19 cellular contexts compared by ENCODE assay signal in the genomic region with DNA sequence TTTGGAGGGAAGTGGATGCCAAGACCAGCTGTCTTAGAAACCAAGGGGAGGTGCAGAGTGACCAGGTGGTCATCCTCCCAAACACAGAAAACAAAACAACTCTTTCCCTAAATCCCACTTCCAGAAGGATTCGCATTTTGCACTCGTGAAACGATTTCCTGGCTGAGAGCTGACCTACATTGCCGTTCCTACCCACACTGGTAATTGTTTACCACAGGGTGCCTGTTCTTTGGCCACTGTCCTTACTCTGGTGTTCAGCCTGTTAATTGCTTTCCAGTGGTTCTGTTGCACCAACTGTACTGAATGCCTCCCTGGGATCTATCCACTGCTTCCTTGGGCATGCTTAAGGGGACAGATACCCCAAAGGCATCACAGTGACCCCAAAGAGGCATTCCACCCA. TPM values are rescaled to one million over a fixed set of nuclear protein-coding genes. Genes with fewer than 3 reads are reported as not detected.
DNase-seq lines count a peak whose midpoint lies in the region; ATAC-seq and TF ChIP-seq lines count a peak whose summit lies in the region.
"Had no signal": no experiment of that assay in that cellular context is flagged by ENCODE, and none has a peak within 500 bp of the region (broad histone marks: within the 10 kb centered on the region; RNA-seq: fewer than 3 reads in every experiment).

No MANE protein-coding gene starts in this region.

- H3K27ac Mint-ChIP-seq in nephron progenitor cell = peak overlapping the region; percentile 26
- H3K27ac Mint-ChIP-seq: B cell; CD8-positive, alpha-beta T cell; GM23338; HFFc6 had no signal

- ATAC-seq in GM18873 (IDR thresholded peaks at IDR 0.05; ENCODE audit: low FRiP score, unreplicated experiment) = no peak
- no peak for ATAC-seq in GM21825 (IDR thresholded peaks at IDR 0.05; ENCODE audit: unreplicated experiment)
- ATAC-seq: CD8-positive, alpha-beta T cell; GM12878; GM23338; HCT116 had no signal

- in situ Hi-C loops in G401 (cut with HindIII; ENCODE audit: low sequenced_read_pairs) = no loop called here

- peaks cover 37% of the 10 kb centered on the region for H3K27me3 Mint-ChIP-seq in nephron progenitor cell (ENCODE audit: low read depth, poor library complexity)

- H3K4me1 Mint-ChIP-seq in nephron progenitor cell = peaks cover 18% of the 10 kb centered on the region

- DNase-seq in activated effector memory CD4-positive, alpha-beta T cell treated with anti-CD3 and anti-CD28 coated beads, Interleukin-2, amount 50 U/mL, for 16 hours = peak; percentile 36
- no peak for DNase-seq in activated effector memory CD4-positive, alpha-beta T cell treated with Interleukin-2 at 50 U/mL for 16 hours
- DNase-seq in G401 (ENCODE audit: low spot score) (peak; percentile 87), cerebellar cortex (ENCODE audit: low spot score) (peak; percentile 83), nephron progenitor cell (no peak), OCI-M1 (lab: John Stamatoyannopoulos, UW) (no peak)
- DNase-seq: 8988T; Calu3; CD8-positive, alpha-beta T cell; DMS79 treated with DMSO at 0.1 percent for 48 hours; H7; HFFc6; IMR-90 had no signal

- TF ChIP-seq CTCF in nephron progenitor cell (IDR thresholded peaks at IDR 0.05) = no peak

- H3K4me3 Mint-ChIP-seq in nephron progenitor cell = no peak overlapping the region
- H3K4me3 Mint-ChIP-seq: B cell; CD8-positive, alpha-beta T cell; GM23338; HFFc6 had no signal

- no peaks in the 10 kb centered on the region for H3K9me3 Mint-ChIP-seq in nephron progenitor cell
- H3K9me3 Mint-ChIP-seq: CD8-positive, alpha-beta T cell; GM23338; HFFc6 had no signal

- no peaks in the 10 kb centered on the region for H3K36me3 Mint-ChIP-seq in nephron progenitor cell (ENCODE audit: low read depth)
- H3K36me3 Mint-ChIP-seq: CD8-positive, alpha-beta T cell had no signal

RNA-seq across cellular contexts. Expression of a gene that starts 23.2 kb away (rescaled TPM):
- not detected in 2 replicates for total RNA-seq in G401 (2014; rRNA removed; shearing (Covaris generic))
- total RNA-seq: B cell; Calu3; CD8-positive, alpha-beta T cell; GM12878; GM23338; H7; HFFc6; IMR-90 had no signal

RNA-seq across cellular contexts. Expression of a gene that starts 23.6 kb away (rescaled TPM):
- total RNA-seq in G401 (2014; rRNA removed; shearing (Covaris generic)) = 0.98 and 3.5 TPM in 2 replicates
- total RNA-seq: GM12878, HFFc6, IMR-90 had no signal

Comparison
In these comparisons a context has a peak if more than half of its experiments do, and no peak if none do; other contexts are left out.
1. DNase-seq: peak in activated effector memory CD4-positive, alpha-beta T cell treated with anti-CD3 and anti-CD28 coated beads, Interleukin-2, amount 50 U/mL, for 16 hours (single experiment), G401 (single experiment) and cerebellar cortex (single experiment); none in activated effector memory CD4-positive, alpha-beta T cell treated with Interleukin-2 at 50 U/mL for 16 hours (single experiment), nephron progenitor cell (single experiment) and OCI-M1 (single experiment).